In the genomic region with DNA sequence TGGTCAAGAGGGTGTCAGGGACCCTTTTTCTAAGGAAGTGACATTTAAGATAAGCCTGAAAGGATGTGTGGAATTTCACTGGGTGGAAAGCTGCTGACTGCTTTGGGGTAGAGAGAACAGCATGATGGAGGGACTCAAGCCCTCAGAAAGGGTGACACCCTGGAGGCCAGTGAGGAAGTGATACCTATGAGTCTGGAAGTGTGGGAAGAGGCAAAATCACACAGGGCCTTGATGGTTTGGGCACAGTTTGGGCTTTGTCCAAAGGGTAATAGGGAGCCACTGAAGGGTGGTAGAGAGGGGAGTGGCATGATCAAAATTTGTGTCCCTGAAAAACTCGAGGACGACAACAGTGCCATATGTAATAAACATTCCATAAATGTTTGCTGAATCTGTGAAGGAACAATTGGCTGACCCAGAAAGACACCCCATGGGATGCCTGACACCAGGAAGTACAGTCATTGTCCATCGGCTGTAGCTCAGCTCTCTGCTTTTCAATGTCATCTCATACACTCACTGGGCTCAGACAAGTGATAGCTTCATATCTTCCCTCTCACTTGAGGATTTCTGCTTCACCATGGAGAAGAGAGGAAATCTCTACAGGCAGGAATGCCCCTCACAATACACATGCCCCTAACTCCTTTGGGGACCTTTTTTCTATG, we compare ENCODE assay signal across 2 cellular contexts.
TF ChIP-seq lines count a peak whose summit lies in the region.

No MANE protein-coding gene starts in this region.

TF ChIP-seq in GM12891, 5 proteins besides CTCF, POLR2A, EP300 and RAD21:
- TF ChIP-seq TAF1 (IDR thresholded peaks at IDR 0.05; ENCODE audit: low read depth, low read length) (no peak), PAX5 (IDR thresholded peaks at IDR 0.05; ENCODE audit: insufficient read depth, low read length, severe bottlenecking) (no peak), POU2F2 (IDR thresholded peaks at IDR 0.05; ENCODE audit: low read depth, low read length) (no peak), POLR2AphosphoS5 (IDR thresholded peaks at IDR 0.05; ENCODE audit: low read depth, low read length) (no peak), SPI1 (IDR thresholded peaks at IDR 0.05; ENCODE audit: low read depth, low read length) (peak; percentile 68)

TF ChIP-seq in GM12878, 131 proteins besides CTCF, POLR2A, EP300 and RAD21:
- peak; percentile 54; the same call in 1 of the 2 replicates for TF ChIP-seq SPI1 (IDR thresholded peaks at IDR 0.05; ENCODE audit: borderline replicate concordance, insufficient read depth, low read depth, low read length)
- TF ChIP-seq, protein P1, sequence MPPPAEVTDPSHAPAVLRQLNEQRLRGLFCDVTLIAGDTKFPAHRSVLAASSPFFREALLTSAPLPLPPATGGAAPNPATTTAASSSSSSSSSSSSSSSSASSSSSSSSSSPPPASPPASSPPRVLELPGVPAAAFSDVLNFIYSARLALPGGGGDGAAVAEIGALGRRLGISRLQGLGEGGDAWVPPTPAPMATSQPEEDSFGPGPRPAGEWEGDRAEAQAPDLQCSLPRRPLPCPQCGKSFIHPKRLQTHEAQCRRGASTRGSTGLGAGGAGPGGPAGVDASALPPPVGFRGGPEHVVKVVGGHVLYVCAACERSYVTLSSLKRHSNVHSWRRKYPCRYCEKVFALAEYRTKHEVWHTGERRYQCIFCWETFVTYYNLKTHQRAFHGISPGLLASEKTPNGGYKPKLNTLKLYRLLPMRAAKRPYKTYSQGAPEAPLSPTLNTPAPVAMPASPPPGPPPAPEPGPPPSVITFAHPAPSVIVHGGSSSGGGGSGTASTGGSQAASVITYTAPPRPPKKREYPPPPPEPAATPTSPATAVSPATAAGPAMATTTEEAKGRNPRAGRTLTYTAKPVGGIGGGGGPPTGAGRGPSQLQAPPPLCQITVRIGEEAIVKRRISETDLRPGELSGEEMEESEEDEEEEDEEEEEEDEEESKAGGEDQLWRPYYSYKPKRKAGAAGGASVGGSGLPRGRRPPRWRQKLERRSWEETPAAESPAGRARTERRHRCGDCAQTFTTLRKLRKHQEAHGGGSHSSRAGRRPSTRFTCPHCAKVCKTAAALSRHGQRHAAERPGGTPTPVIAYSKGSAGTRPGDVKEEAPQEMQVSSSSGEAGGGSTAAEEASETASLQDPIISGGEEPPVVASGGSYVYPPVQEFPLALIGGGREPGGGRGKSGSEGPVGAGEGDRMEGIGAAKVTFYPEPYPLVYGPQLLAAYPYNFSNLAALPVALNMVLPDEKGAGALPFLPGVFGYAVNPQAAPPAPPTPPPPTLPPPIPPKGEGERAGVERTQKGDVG (CRISPR knock-in tag; IDR thresholded peaks at IDR 0.05): no peak
TF ChIP-seq in GM12878: peak in this region for 1.
